Comparison of ENCODE assay signal across 1 cellular context in the genomic region with DNA sequence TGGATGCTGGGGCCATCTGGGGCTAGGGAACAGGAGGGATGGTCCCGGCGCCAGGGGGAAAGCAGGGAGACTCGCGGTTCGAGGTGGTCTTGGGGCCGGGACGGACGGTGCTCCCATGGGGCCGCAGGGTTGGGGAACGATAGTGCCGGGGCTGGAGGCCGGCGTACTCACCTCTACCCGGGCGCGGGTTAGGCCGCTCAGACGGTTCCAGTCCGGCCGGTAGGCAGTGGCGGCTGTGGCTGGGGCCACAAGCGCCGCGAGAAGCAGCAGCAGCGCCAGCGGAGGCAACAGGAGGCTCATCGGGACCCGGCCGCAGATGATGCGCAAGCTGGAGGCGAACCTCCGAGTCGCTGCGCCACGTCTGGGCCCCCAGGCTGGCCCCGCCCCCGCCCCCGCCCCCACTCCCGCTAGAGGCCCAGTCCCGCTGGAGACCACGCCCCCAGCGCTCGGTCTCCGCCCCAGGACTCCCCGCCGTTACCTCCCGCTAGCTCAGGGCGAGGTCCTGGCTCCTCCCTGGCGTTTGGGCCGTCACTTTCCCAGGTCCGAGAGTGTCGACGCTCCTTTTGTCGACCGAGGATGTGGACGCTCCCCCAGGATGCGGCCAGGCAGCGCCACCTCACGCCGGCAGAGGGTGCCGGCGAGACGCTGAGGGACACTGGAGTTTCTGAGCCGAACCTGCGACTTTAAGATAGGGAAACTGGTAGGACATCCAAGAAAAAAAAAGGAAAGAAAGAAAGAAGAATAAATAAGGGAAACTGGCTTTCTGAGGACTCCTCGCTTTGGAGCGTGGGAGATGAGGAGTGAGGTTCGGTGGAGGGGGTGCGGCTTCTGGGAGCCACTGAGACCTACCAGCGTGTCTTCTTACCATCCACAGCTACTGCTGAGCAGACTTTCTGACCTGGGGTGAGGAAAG.
TF ChIP-seq lines count a peak whose summit lies in the region.

A gene with protein sequence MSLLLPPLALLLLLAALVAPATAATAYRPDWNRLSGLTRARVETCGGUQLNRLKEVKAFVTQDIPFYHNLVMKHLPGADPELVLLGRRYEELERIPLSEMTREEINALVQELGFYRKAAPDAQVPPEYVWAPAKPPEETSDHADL (minus strand): TSS at position 363 of the 913 bp plus-strand sequence. CDS start 63 bp downstream, at position 300.

TF ChIP-seq in HepG2, 621 proteins besides CTCF, POLR2A, EP300 and RAD21 (continued from another document):
- TF ChIP-seq, protein P1, sequence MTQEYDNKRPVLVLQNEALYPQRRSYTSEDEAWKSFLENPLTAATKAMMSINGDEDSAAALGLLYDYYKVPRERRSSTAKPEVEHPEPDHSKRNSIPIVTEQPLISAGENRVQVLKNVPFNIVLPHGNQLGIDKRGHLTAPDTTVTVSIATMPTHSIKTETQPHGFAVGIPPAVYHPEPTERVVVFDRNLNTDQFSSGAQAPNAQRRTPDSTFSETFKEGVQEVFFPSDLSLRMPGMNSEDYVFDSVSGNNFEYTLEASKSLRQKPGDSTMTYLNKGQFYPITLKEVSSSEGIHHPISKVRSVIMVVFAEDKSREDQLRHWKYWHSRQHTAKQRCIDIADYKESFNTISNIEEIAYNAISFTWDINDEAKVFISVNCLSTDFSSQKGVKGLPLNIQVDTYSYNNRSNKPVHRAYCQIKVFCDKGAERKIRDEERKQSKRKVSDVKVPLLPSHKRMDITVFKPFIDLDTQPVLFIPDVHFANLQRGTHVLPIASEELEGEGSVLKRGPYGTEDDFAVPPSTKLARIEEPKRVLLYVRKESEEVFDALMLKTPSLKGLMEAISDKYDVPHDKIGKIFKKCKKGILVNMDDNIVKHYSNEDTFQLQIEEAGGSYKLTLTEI (CRISPR knock-in tag; conservative IDR thresholded peaks at IDR 0.05): no peak
- TF ChIP-seq, protein P2, sequence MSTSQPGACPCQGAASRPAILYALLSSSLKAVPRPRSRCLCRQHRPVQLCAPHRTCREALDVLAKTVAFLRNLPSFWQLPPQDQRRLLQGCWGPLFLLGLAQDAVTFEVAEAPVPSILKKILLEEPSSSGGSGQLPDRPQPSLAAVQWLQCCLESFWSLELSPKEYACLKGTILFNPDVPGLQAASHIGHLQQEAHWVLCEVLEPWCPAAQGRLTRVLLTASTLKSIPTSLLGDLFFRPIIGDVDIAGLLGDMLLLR (CRISPR knock-in tag; IDR thresholded peaks at IDR 0.05): no peak
- 0 out of 2 replicates have a peak, but pooled peaks have one; percentile 29 for TF ChIP-seq SMAD3 (CRISPR knock-in tag; IDR thresholded peaks at IDR 0.05)
- peak; percentile 43 for TF ChIP-seq TEAD3 (CRISPR knock-in tag; optimal IDR thresholded peaks at IDR 0.05; ENCODE audit: borderline replicate concordance)
- no peak for TF ChIP-seq SOX6 (IDR thresholded peaks at IDR 0.05)
- peak; percentile 28; the same call in 1 of the 2 replicates for TF ChIP-seq SOX6 (CRISPR knock-in tag; IDR thresholded peaks at IDR 0.05)
- TF ChIP-seq MXI1 (IDR thresholded peaks at IDR 0.05; ENCODE audit: borderline replicate concordance, low read depth, low read length): peak; percentile 41; the same call in 1 of the 3 replicates
- TF ChIP-seq, protein P3, sequence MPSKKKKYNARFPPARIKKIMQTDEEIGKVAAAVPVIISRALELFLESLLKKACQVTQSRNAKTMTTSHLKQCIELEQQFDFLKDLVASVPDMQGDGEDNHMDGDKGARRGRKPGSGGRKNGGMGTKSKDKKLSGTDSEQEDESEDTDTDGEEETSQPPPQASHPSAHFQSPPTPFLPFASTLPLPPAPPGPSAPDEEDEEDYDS (CRISPR knock-in tag; IDR thresholded peaks at IDR 0.05): no peak; the same call in 1 of the 2 replicates
- TF ChIP-seq, protein P4, sequence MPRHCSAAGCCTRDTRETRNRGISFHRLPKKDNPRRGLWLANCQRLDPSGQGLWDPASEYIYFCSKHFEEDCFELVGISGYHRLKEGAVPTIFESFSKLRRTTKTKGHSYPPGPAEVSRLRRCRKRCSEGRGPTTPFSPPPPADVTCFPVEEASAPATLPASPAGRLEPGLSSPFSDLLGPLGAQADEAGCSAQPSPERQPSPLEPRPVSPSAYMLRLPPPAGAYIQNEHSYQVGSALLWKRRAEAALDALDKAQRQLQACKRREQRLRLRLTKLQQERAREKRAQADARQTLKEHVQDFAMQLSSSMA (CRISPR knock-in tag; IDR thresholded peaks at IDR 0.05): peak; percentile 47; the same call in 1 of the 2 replicates
- no peak for TF ChIP-seq NKX3-1 (CRISPR knock-in tag; IDR thresholded peaks at IDR 0.05)
- TF ChIP-seq HDAC1 (CRISPR knock-in tag; IDR thresholded peaks at IDR 0.05): peak; percentile 57
- no peak for TF ChIP-seq ZNF550 (CRISPR knock-in tag; IDR thresholded peaks at IDR 0.05; ENCODE audit: borderline replicate concordance)
- no peak for TF ChIP-seq SRSF9 (IDR thresholded peaks at IDR 0.05; ENCODE audit: borderline replicate concordance, insufficient read depth, low read depth, low read length, poor library complexity, severe bottlenecking)
- TF ChIP-seq, protein P5, sequence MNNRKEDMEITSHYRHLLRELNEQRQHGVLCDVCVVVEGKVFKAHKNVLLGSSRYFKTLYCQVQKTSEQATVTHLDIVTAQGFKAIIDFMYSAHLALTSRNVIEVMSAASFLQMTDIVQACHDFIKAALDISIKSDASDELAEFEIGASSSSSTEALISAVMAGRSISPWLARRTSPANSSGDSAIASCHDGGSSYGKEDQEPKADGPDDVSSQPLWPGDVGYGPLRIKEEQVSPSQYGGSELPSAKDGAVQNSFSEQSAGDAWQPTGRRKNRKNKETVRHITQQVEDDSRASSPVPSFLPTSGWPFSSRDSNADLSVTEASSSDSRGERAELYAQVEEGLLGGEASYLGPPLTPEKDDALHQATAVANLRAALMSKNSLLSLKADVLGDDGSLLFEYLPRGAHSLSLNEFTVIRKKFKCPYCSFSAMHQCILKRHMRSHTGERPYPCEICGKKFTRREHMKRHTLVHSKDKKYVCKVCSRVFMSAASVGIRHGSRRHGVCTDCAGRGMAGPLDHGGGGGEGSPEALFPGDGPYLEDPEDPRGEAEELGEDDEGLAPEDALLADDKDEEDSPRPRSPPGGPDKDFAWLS (CRISPR knock-in tag; IDR thresholded peaks at IDR 0.05; ENCODE audit: borderline replicate concordance): no peak
- TF ChIP-seq, protein P6, sequence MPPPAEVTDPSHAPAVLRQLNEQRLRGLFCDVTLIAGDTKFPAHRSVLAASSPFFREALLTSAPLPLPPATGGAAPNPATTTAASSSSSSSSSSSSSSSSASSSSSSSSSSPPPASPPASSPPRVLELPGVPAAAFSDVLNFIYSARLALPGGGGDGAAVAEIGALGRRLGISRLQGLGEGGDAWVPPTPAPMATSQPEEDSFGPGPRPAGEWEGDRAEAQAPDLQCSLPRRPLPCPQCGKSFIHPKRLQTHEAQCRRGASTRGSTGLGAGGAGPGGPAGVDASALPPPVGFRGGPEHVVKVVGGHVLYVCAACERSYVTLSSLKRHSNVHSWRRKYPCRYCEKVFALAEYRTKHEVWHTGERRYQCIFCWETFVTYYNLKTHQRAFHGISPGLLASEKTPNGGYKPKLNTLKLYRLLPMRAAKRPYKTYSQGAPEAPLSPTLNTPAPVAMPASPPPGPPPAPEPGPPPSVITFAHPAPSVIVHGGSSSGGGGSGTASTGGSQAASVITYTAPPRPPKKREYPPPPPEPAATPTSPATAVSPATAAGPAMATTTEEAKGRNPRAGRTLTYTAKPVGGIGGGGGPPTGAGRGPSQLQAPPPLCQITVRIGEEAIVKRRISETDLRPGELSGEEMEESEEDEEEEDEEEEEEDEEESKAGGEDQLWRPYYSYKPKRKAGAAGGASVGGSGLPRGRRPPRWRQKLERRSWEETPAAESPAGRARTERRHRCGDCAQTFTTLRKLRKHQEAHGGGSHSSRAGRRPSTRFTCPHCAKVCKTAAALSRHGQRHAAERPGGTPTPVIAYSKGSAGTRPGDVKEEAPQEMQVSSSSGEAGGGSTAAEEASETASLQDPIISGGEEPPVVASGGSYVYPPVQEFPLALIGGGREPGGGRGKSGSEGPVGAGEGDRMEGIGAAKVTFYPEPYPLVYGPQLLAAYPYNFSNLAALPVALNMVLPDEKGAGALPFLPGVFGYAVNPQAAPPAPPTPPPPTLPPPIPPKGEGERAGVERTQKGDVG (CRISPR knock-in tag; IDR thresholded peaks at IDR 0.05; ENCODE audit: borderline replicate concordance): peak; percentile 81; the same call in 1 of the 2 replicates
- 0 out of 2 replicates have a peak, but pooled peaks have one; percentile 27 for TF ChIP-seq MXD4 (CRISPR knock-in tag; IDR thresholded peaks at IDR 0.05)
- no peak for TF ChIP-seq IRX3 (CRISPR knock-in tag; IDR thresholded peaks at IDR 0.05; ENCODE audit: borderline replicate concordance, low read depth)
- TF ChIP-seq YEATS4 (CRISPR knock-in tag; IDR thresholded peaks at IDR 0.05; ENCODE audit: borderline replicate concordance): 0 out of 2 replicates have a peak, but pooled peaks have one; percentile 17
- no peak for TF ChIP-seq SKI (IDR thresholded peaks at IDR 0.05; ENCODE audit: partially characterized antibody)
- TF ChIP-seq KDM4B (CRISPR knock-in tag; IDR thresholded peaks at IDR 0.05): 0 out of 2 replicates have a peak, but pooled peaks have one; percentile 26
- TF ChIP-seq, protein P7, sequence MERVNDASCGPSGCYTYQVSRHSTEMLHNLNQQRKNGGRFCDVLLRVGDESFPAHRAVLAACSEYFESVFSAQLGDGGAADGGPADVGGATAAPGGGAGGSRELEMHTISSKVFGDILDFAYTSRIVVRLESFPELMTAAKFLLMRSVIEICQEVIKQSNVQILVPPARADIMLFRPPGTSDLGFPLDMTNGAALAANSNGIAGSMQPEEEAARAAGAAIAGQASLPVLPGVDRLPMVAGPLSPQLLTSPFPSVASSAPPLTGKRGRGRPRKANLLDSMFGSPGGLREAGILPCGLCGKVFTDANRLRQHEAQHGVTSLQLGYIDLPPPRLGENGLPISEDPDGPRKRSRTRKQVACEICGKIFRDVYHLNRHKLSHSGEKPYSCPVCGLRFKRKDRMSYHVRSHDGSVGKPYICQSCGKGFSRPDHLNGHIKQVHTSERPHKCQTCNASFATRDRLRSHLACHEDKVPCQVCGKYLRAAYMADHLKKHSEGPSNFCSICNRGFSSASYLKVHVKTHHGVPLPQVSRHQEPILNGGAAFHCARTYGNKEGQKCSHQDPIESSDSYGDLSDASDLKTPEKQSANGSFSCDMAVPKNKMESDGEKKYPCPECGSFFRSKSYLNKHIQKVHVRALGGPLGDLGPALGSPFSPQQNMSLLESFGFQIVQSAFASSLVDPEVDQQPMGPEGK (CRISPR knock-in tag; IDR thresholded peaks at IDR 0.05): no peak
- TF ChIP-seq HNRNPLL (IDR thresholded peaks at IDR 0.05; ENCODE audit: low read depth, low read length, poor library complexity, severe bottlenecking): peak; percentile 81
- TF ChIP-seq ZNF781 (CRISPR knock-in tag; IDR thresholded peaks at IDR 0.05; ENCODE audit: borderline replicate concordance, not compliant biosample characterization): no peak
- TF ChIP-seq NBN (conservative IDR thresholded peaks at IDR 0.05): no peak
- no peak for TF ChIP-seq MAFK (conservative IDR thresholded peaks at IDR 0.05 in 1 of 2, IDR thresholded peaks at IDR 0.05 in 1 of 2; ENCODE audit: low read length in 2 of 2)
